In genomic region chr10:132407243-132407746, GRCh38 we compare ENCODE assay signal across 10 cellular contexts. TPM values are rescaled to one million over a fixed set of nuclear protein-coding genes. Genes with fewer than 3 reads are reported as not detected.
DNase-seq lines count a peak whose midpoint lies in the region; ATAC-seq and TF ChIP-seq lines count a peak whose summit lies in the region.
"Had no signal": no experiment of that assay in that cellular context is flagged by ENCODE, and none has a peak within 500 bp of the region (broad histone marks: within the 10 kb centered on the region; RNA-seq: fewer than 3 reads in every experiment).

No MANE protein-coding gene starts in this region.

- H3K4ac ChIP-seq in IMR-90 (ENCODE audit: low read depth, low read length) = 0 out of 2 replicates have a peak overlapping the region, but pooled peaks have one; percentile 65

- no peak for TF ChIP-seq CTCF in IMR-90 (conservative IDR thresholded peaks at IDR 0.05; ENCODE audit: low read depth, low read length)
- no peak for TF ChIP-seq CTCF in right lobe of liver (IDR thresholded peaks at IDR 0.05)
- no peak for TF ChIP-seq CTCF in stomach (IDR thresholded peaks at IDR 0.05)

- peak overlapping the region; percentile 60 for H4K5ac ChIP-seq in IMR-90 (ENCODE audit: low read depth, low read length)

- peak overlapping the region in 1 of 2 experiments; percentile 72; a peak in 2 of 4 replicates for H4K8ac ChIP-seq in IMR-90 (ENCODE audit: low read depth in 2 of 2, low read length in 2 of 2)

- no TSS peak for BruUV-seq in IMR-90 (replicated peaks; lab: Mats Ljungman, UMichigan)

- ATAC-seq in IMR-90 (ENCODE audit: low read depth) (no peak), right lobe of liver (peak; percentile 43 to 68 (median 64)), GM21619 (IDR thresholded peaks at IDR 0.05; ENCODE audit: unreplicated experiment) (no peak)

- no peak overlapping the region for H3K23ac ChIP-seq in IMR-90 (ENCODE audit: low read depth, low read length)

- peak overlapping the region; percentile 20 for H2BK5ac ChIP-seq in IMR-90 (ENCODE audit: low read depth, low read length, poor library complexity, severe bottlenecking)

- no peak overlapping the region for H3K14ac ChIP-seq in IMR-90 (replicated peaks; ENCODE audit: low read depth, low read length)

- peaks cover 6% of the 10 kb centered on the region; the same call in 1 of the 2 replicates for H3K4me1 ChIP-seq in IMR-90 (ENCODE audit: control insufficient read depth, insufficient read depth, low read length)
- peaks cover 0 to 9% (median 2%) of the 10 kb centered on the region in 4 donors for H3K4me1 ChIP-seq in right lobe of liver
- H3K4me1 ChIP-seq in stomach = peaks cover 80 to 98% (median 89%) of the 10 kb centered on the region in 4 donors

- DNase-seq in IMR-90 (no peak), caudate nucleus (lab: John Stamatoyannopoulos, UW) (no peak), right lobe of liver (peak; percentile 65 to 84 (median 81)), stomach (peak; percentile 94), ACHN (no peak), Ammon's horn (ENCODE audit: low spot score) (no peak), AML-193 (lab: John Stamatoyannopoulos, UW) (no peak)
- DNase-seq: activated T-cell treated with anti-CD3 and anti-CD28 coated beads, Interleukin-2, amount 50 U/mL, for 1 hour; GF-D8 had no signal

- in situ Hi-C loops in IMR-90 (cut with MboI; ENCODE audit: low sequenced_read_pairs) = no loop called here
- in situ Hi-C loops in ACHN (cut with HindIII; ENCODE audit: low pct_ligation_motif_present, low pct_unique_long_range_greater_than_20kb, low sequenced_read_pairs) = no loop called here

- 0 out of 2 replicates have a peak overlapping the region, but pooled peaks have one; percentile 32 for H2BK120ac ChIP-seq in IMR-90 (ENCODE audit: low read depth, low read length)

- no peak overlapping the region; the same call in 1 of the 2 replicates for H3K9ac ChIP-seq in IMR-90 (ENCODE audit: low read depth, low read length)

- H2AFZ ChIP-seq in IMR-90 (replicated peaks; ENCODE audit: low read length, poor library complexity) = peak overlapping the region; percentile 75

- H3K4me3 ChIP-seq in IMR-90 (ENCODE audit: insufficient read depth, low read depth, low read length) (no peak overlapping the region), right lobe of liver (no peak overlapping the region), stomach (peak overlapping the region in 1 of 4 donors; percentile 18)

- H3K4me2 ChIP-seq in IMR-90 (ENCODE audit: low read depth, low read length) = no peak overlapping the region

- H4K20me1 ChIP-seq in IMR-90 (ENCODE audit: insufficient read depth, low read length) = peaks cover 7% of the 10 kb centered on the region; the same call in 1 of the 2 replicates

- H4K91ac ChIP-seq in IMR-90 (ENCODE audit: insufficient read depth, low read depth, low read length) = no peak overlapping the region

- WGBS in IMR-90 (ENCODE audit: extremely low coverage in 2 of 2, insufficient read length in 1 of 2), 2 experiments = 93% methylated on average over 10 of the region's 12 CpGs; no CpG with 5 or more reads in 1 of the 2 experiments
- no CpG with 5 or more reads among the region's 12 CpGs for WGBS in right lobe of liver (ENCODE audit: insufficient coverage, low coverage, low lambda C conversion rate, missing lambda C conversion rate)
- 35 to 73% (median 40%) methylated on average over 3 to 12 of the region's 12 CpGs for WGBS in stomach, 5 donors

- H3K27ac ChIP-seq in IMR-90 (ENCODE audit: insufficient read depth, low read length) (peak overlapping the region; percentile 20), caudate nucleus (ENCODE audit: low read depth, low read length) (peak overlapping the region; percentile 82), right lobe of liver (peak overlapping the region in 2 of 3 donors; percentile 31 to 57), stomach (peak overlapping the region; percentile 89 to 96 (median 94))

- TF ChIP-seq POLR2A in IMR-90 (IDR thresholded peaks at IDR 0.05; ENCODE audit: low read depth, low read length) = no peak
- no peak for TF ChIP-seq POLR2A in right lobe of liver (IDR thresholded peaks at IDR 0.05)
- TF ChIP-seq POLR2A in stomach (IDR thresholded peaks at IDR 0.05) = no peak

- peaks cover 2% of the 10 kb centered on the region; the same call in 1 of the 2 replicates for H3K9me1 ChIP-seq in IMR-90 (ENCODE audit: insufficient read depth, low read length)

- peak overlapping the region; percentile 17 for H2AK9ac ChIP-seq in IMR-90 (replicated peaks; ENCODE audit: low read depth, low read length, poor library complexity)

- H2BK15ac ChIP-seq in IMR-90 (ENCODE audit: low read depth, low read length) = no peak overlapping the region

- H3K27me3 ChIP-seq in IMR-90 (ENCODE audit: control insufficient read depth, insufficient read depth, low read length) (no peaks in the 10 kb centered on the region), right lobe of liver (no peaks in the 10 kb centered on the region), stomach (no peaks in the 10 kb centered on the region)

- H3K56ac ChIP-seq in IMR-90 (ENCODE audit: extremely low read depth, insufficient read depth, low read length) = no peak overlapping the region

- dilution Hi-C loops in IMR-90 (cut with HindIII; ENCODE audit: low sequenced_read_pairs, unreplicated experiment) = no loop called here

- no peak overlapping the region for H2AK5ac ChIP-seq in IMR-90 (ENCODE audit: low read depth, low read length)

- no peak overlapping the region for H2BK20ac ChIP-seq in IMR-90 (ENCODE audit: low read depth, low read length)

- H3K79me1 ChIP-seq in IMR-90 (ENCODE audit: low read depth in 1 of 2, low read length in 2 of 2) = peaks cover 0 to 16% of the 10 kb centered on the region in 2 experiments; a peak in 3 of 4 replicates

- CTCF ChIA-PET in IMR-90 (lab: Yijun Ruan, JAX) = no interaction called here

- TF ChIP-seq RAD21 in IMR-90 (IDR thresholded peaks at IDR 0.05; ENCODE audit: low read length) = no peak

- H3K36me3 ChIP-seq in IMR-90 (ENCODE audit: control insufficient read depth, insufficient read depth, low read length) (peaks cover 18% of the 10 kb centered on the region; the same call in 1 of the 2 replicates), right lobe of liver (peaks cover 0 to 6% (median 2%) of the 10 kb centered on the region in 4 donors), stomach (peaks cover 23 to 31% (median 28%) of the 10 kb centered on the region in 4 donors)

- intact Hi-C loops in IMR-90 (cut with micrococcal nuclease) (no loop called here), right lobe of liver (cut with DNase I) (no loop called here), stomach (cut with DNase I; ENCODE audit: low total_unique reads) (no loop called here)

- POLR2A ChIA-PET in IMR-90 (lab: Charles Lee; ENCODE audit: unreplicated experiment) = no interaction called here

- no peak for TF ChIP-seq EP300 in stomach (IDR thresholded peaks at IDR 0.05)

- no peak overlapping the region for H3K18ac ChIP-seq in IMR-90 (ENCODE audit: low read depth, low read length)

- H3K9me3 ChIP-seq in IMR-90 (ENCODE audit: control insufficient read depth, insufficient read depth, low read length) (no peaks in the 10 kb centered on the region), right lobe of liver (no peaks in the 10 kb centered on the region), stomach (no peaks in the 10 kb centered on the region)

TF ChIP-seq in IMR-90, 13 proteins besides CTCF, POLR2A, EP300 and RAD21:
- TF ChIP-seq RCOR1 (IDR thresholded peaks at IDR 0.05; ENCODE audit: insufficient replicate concordance, low read length) (no peak), SMC3 (IDR thresholded peaks at IDR 0.05; ENCODE audit: low read depth, low read length) (no peak), CHD1 (IDR thresholded peaks at IDR 0.05; ENCODE audit: low read depth, low read length) (no peak)

RNA-seq across cellular contexts. Expression of gene PWWP2B, which starts 10.3 kb away (rescaled TPM):
- 1.9 and 2.2 TPM in 2 replicates for total RNA-seq in IMR-90 (2012; rRNA removed)
- polyA plus RNA-seq in IMR-90 (2012; rRNA removed) = 1.7 and 2.1 TPM in 2 replicates
- polyA plus RNA-seq in IMR-90 (2012; cell fraction: cytosol; rRNA removed) = 2.2 and 3.6 TPM in 2 replicates
- 1.8 and 4.6 TPM in 2 replicates for polyA plus RNA-seq in IMR-90 (2012; cell fraction: nucleus; rRNA removed; ENCODE audit: low replicate concordance)
- total RNA-seq in right lobe of liver = 10 to 100 TPM in 1 of 6 experiments, 1 to 10 TPM in 5; 3.0 to 12.2 (median 5.1) TPM
- total RNA-seq in stomach = 100 to 1,000 TPM in 1 of 5 donors, 10 to 100 TPM in 3, 1 to 10 TPM in 1; 8.5 to 167 (median 22.9) TPM
- polyA plus RNA-seq in stomach = 10 to 100 TPM; 14.2 to 24.4 (median 22.7) TPM

Comparison
In these comparisons a context has a peak if more than half of its experiments do, and no peak if none do; other contexts are left out.
1. ATAC-seq: peak in right lobe of liver (4 of 4); none in IMR-90 (single experiment) and GM21619 (single experiment).
2. DNase-seq: peak in right lobe of liver (3 of 3) and stomach (single experiment); none in IMR-90 (single experiment), caudate nucleus (0 of 61), ACHN (single experiment), Ammon's horn (single experiment) and AML-193 (0 of 2).
3. H3K27ac ChIP-seq: peak in every context shown above with its lines; median percentile 94 in stomach; 82 in caudate nucleus; 44 in right lobe of liver; 20 in IMR-90.